Comparison of ENCODE assay signal across 9 cellular contexts in genomic region chr11:115256326-115257197, GRCh38.
A peak's percentile ranks its signal among the peaks of the same experiment; 100 is the strongest.
DNase-seq lines count a peak whose midpoint lies in the region; ATAC-seq lines count a peak whose summit lies in the region.
"Had no signal": no experiment of that assay in that cellular context is flagged by ENCODE, and none has a peak within 500 bp of the region (broad histone marks: within the 10 kb centered on the region; RNA-seq: fewer than 3 reads in every experiment).

No MANE protein-coding gene starts in this region.

- H3K4me3 Mint-ChIP-seq in stimulated activated memory B cell treated with anti-CD40 and anti-IgM and Interleukin-4, amounts not matched to agents 10 μg/mL and 1 μg/mL and 100 μg/mL, for 72 hours: no peak overlapping the region

- peak; percentile 89 for ATAC-seq in HG03045 (IDR thresholded peaks at IDR 0.05; ENCODE audit: unreplicated experiment)
- peak; percentile 81 for ATAC-seq in stimulated activated memory B cell treated with anti-CD40 and anti-IgM and Interleukin-4, amounts not matched to agents 10 μg/mL and 1 μg/mL and 100 μg/mL, for 72 hours

- H3K27ac Mint-ChIP-seq in stimulated activated memory B cell treated with anti-CD40 and anti-IgM and Interleukin-4, amounts not matched to agents 10 μg/mL and 1 μg/mL and 100 μg/mL, for 72 hours: peak overlapping the region; percentile 52

- H3K9me3 Mint-ChIP-seq in stimulated activated memory B cell treated with anti-CD40 and anti-IgM and Interleukin-4, amounts not matched to agents 10 μg/mL and 1 μg/mL and 100 μg/mL, for 72 hours: no peaks in the 10 kb centered on the region

- no peaks in the 10 kb centered on the region for H3K36me3 Mint-ChIP-seq in stimulated activated memory B cell treated with anti-CD40 and anti-IgM and Interleukin-4, amounts not matched to agents 10 μg/mL and 1 μg/mL and 100 μg/mL, for 72 hours

- DNase-seq in NCI-H82 (lab: John Stamatoyannopoulos, UW) (peak; percentile 31), NCI-H82 treated with DMSO at 0.1 percent for 48 hours (lab: John Stamatoyannopoulos, UW; ENCODE audit: unreplicated experiment) (no peak), NK-92 (lab: John Stamatoyannopoulos, UW; ENCODE audit: unreplicated experiment) (peak; percentile 16), SKM-1 treated with dmso at 0.1 percent for 144 hours (lab: John Stamatoyannopoulos, UW; ENCODE audit: unreplicated experiment) (no peak), ecto neural progenitor cell (ENCODE audit: low spot score) (no peak)
- DNase-seq in stimulated activated CD4-positive, alpha-beta T cell treated with anti-CD3 and anti-CD28 coated beads, Interleukin-2, amount 100 ng/mL, for 48 hours: no peak
- DNase-seq: pancreas had no signal

- H3K4me1 Mint-ChIP-seq in stimulated activated memory B cell treated with anti-CD40 and anti-IgM and Interleukin-4, amounts not matched to agents 10 μg/mL and 1 μg/mL and 100 μg/mL, for 72 hours: peaks cover 25% of the 10 kb centered on the region

- H3K27me3 Mint-ChIP-seq in stimulated activated memory B cell treated with anti-CD40 and anti-IgM and Interleukin-4, amounts not matched to agents 10 μg/mL and 1 μg/mL and 100 μg/mL, for 72 hours: no peaks in the 10 kb centered on the region

Comparison
In these comparisons a context has a peak if more than half of its experiments do, and no peak if none do; other contexts are left out.
1. DNase-seq: peak in NCI-H82 (single experiment) and NK-92 (single experiment); none in NCI-H82 treated with DMSO at 0.1 percent for 48 hours (single experiment), SKM-1 treated with dmso at 0.1 percent for 144 hours (single experiment), ecto neural progenitor cell (single experiment) and stimulated activated CD4-positive, alpha-beta T cell treated with anti-CD3 and anti-CD28 coated beads, Interleukin-2, amount 100 ng/mL, for 48 hours (0 of 2).